ENCODE assay signal across 16 cellular contexts in genomic region chr22:21622624-21623401, GRCh38. TPM values are rescaled to one million over a fixed set of nuclear protein-coding genes. Genes with fewer than 3 reads are reported as not detected.
DNase-seq lines count a peak whose midpoint lies in the region; ATAC-seq and TF ChIP-seq lines count a peak whose summit lies in the region.
"Had no signal": no experiment of that assay in that cellular context is flagged by ENCODE, and none has a peak within 500 bp of the region (broad histone marks: within the 10 kb centered on the region; RNA-seq: fewer than 3 reads in every experiment).

No MANE protein-coding gene starts in this region.

- H3K4me3 ChIP-seq in GM23248 (no peak overlapping the region), OCI-LY7 (ENCODE audit: low read depth, low read length, poor library complexity, severe bottlenecking) (no peak overlapping the region), Karpas-422 (ENCODE audit: low read length) (no peak overlapping the region)
- H3K4me3 ChIP-seq: gastrocnemius medialis, MG63, suprapubic skin had no signal

- in situ Hi-C loops in GM23248 (cut with MboI): no loop called here

- H3K79me2 ChIP-seq in GM23248 (ENCODE audit: insufficient read depth) (peaks cover 96% of the 10 kb centered on the region), OCI-LY7 (ENCODE audit: insufficient read depth, low read depth, low read length) (peaks cover 67% of the 10 kb centered on the region), Karpas-422 (ENCODE audit: low read length) (peaks cover 65% of the 10 kb centered on the region)

- peak overlapping the region; percentile 45; the same call in 1 of the 2 replicates for H3K27ac ChIP-seq in GM23248
- H3K27ac ChIP-seq in OCI-LY7 (ENCODE audit: low read depth, low read length, poor library complexity, severe bottlenecking): peak overlapping the region; percentile 20
- H3K27ac ChIP-seq in Karpas-422 (ENCODE audit: low read length): no peak overlapping the region
- H3K27ac ChIP-seq: suprapubic skin had no signal

- H3K4me1 ChIP-seq in GM23248 (ENCODE audit: insufficient read depth) (peaks cover 5% of the 10 kb centered on the region; the same call in 1 of the 2 replicates), OCI-LY7 (ENCODE audit: insufficient read depth, low read length, poor library complexity, severe bottlenecking) (peaks cover 37% of the 10 kb centered on the region), Karpas-422 (ENCODE audit: low read length) (peaks cover 32% of the 10 kb centered on the region)

- H3K4me1 Mint-ChIP-seq in osteocyte (ENCODE audit: unreplicated experiment): peaks cover 37% of the 10 kb centered on the region

- DNase-seq in GM23248: no peak
- DNase-seq in OCI-LY7 (ENCODE audit: low spot score): no peak
- peak; percentile 37 for DNase-seq in cerebellum (ENCODE audit: low spot score)
- no peak for DNase-seq in osteocyte (ENCODE audit: extremely low spot score, unreplicated experiment)
- DNase-seq in Karpas-422: no peak
- no peak for DNase-seq in kidney glomerular epithelial cell (lab: John Stamatoyannopoulos, UW)
- DNase-seq: activated CD4-positive, alpha-beta T cell treated with anti-CD3 and anti-CD28 coated beads, Interleukin-2, amount 50 U/mL, for 1 hour; CD4-positive, alpha-beta memory T cell; gastrocnemius medialis; NCI-H2081; NCI-H526 treated with DMSO at 0.1 percent for 48 hours had no signal

- no peak overlapping the region for H3K4me3 Mint-ChIP-seq in osteocyte (ENCODE audit: unreplicated experiment)
- H3K4me3 Mint-ChIP-seq: CD4-positive, alpha-beta memory T cell had no signal

- TF ChIP-seq CTCF in OCI-LY7 (conservative IDR thresholded peaks at IDR 0.05; ENCODE audit: low read length) (no peak), osteocyte (IDR thresholded peaks at IDR 0.05) (no peak)

- CTCF ChIA-PET in OCI-LY7 (lab: Charles Lee; ENCODE audit: unreplicated experiment): no interaction called here

- POLR2A ChIA-PET in OCI-LY7 (lab: Charles Lee): no interaction called here

- H4K20me1 ChIP-seq in GM23248 (ENCODE audit: insufficient read depth): peaks cover 7% of the 10 kb centered on the region; the same call in 1 of the 2 replicates
- 0 out of 2 replicates have a peak, but pooled peaks cover 3% of the 10 kb centered on the region for H4K20me1 ChIP-seq in OCI-LY7 (ENCODE audit: insufficient read depth, low read length)
- H4K20me1 ChIP-seq in Karpas-422 (ENCODE audit: insufficient read depth, low read depth, low read length): peaks cover 36% of the 10 kb centered on the region

- BruUV-seq in OCI-LY7 (replicated peaks; lab: Mats Ljungman, UMichigan): no TSS peak

- no peaks in the 10 kb centered on the region for H3K9me3 Mint-ChIP-seq in osteocyte (ENCODE audit: unreplicated experiment)
- H3K9me3 Mint-ChIP-seq: activated T-helper 2 cell treated with anti-CD3 and anti-CD28 coated beads, Interferon-gamma antibody, Interleukin-2, Interleukin-4, amounts not matched to agents 10 μg/mL and 5 μg/mL and 100 μg/mL, durations not matched to agents 14 hours and 24 hours and 36 hours; CD4-positive, alpha-beta memory T cell had no signal

- peak overlapping the region; percentile 66 for H3K27ac Mint-ChIP-seq in osteocyte (ENCODE audit: unreplicated experiment)
- H3K27ac Mint-ChIP-seq: activated T-helper 2 cell treated with anti-CD3 and anti-CD28 coated beads, Interferon-gamma antibody, Interleukin-2, Interleukin-4, amounts not matched to agents 10 μg/mL and 5 μg/mL and 100 μg/mL, durations not matched to agents 14 hours and 24 hours and 36 hours had no signal

- H3K9ac ChIP-seq in GM23248 (no peak overlapping the region), Karpas-422 (ENCODE audit: low read length) (no peak overlapping the region)

- peaks cover 9% of the 10 kb centered on the region for H3K36me3 Mint-ChIP-seq in osteocyte (ENCODE audit: unreplicated experiment)

- intact Hi-C loops in OCI-LY7 (cut with micrococcal nuclease; ENCODE audit: unreplicated experiment): no loop called here

- no peak overlapping the region for H3K4me2 ChIP-seq in GM23248 (ENCODE audit: unreplicated experiment)
- H3K4me2 ChIP-seq in OCI-LY7 (ENCODE audit: low read length): no peak overlapping the region
- no peak overlapping the region for H3K4me2 ChIP-seq in Karpas-422 (ENCODE audit: low read depth, low read length, poor library complexity, severe bottlenecking)

- peaks cover 24% of the 10 kb centered on the region for H3F3A ChIP-seq in GM23248 (ENCODE audit: insufficient read depth)

- no peak for ATAC-seq in HG02623 (IDR thresholded peaks at IDR 0.05; ENCODE audit: unreplicated experiment)
- ATAC-seq: gastrocnemius medialis had no signal

- H3K27me3 Mint-ChIP-seq in osteocyte (ENCODE audit: unreplicated experiment): no peaks in the 10 kb centered on the region
- H3K27me3 Mint-ChIP-seq: CD4-positive, alpha-beta memory T cell had no signal

- H3K9me2 ChIP-seq in GM23248 (ENCODE audit: insufficient read depth) (no peaks in the 10 kb centered on the region), OCI-LY7 (ENCODE audit: insufficient read depth, low read length) (no peaks in the 10 kb centered on the region), Karpas-422 (replicated peaks; ENCODE audit: insufficient read depth, low read length) (no peaks in the 10 kb centered on the region)

- 89 to 91% methylated on average over 26 of the region's 26 CpGs for WGBS in GM23248 (ENCODE audit: low coverage in 1 of 2, low lambda C conversion rate in 2 of 2, missing lambda C conversion rate in 2 of 2), 2 experiments

- no peaks in the 10 kb centered on the region for H3K27me3 ChIP-seq in GM23248 (replicated peaks; ENCODE audit: insufficient read depth)
- no peaks in the 10 kb centered on the region for H3K27me3 ChIP-seq in Karpas-422 (ENCODE audit: low read length)
- H3K27me3 ChIP-seq: gastrocnemius medialis, MG63, suprapubic skin had no signal

- H2AFZ ChIP-seq in GM23248 (no peak overlapping the region), OCI-LY7 (ENCODE audit: low read length) (no peak overlapping the region), Karpas-422 (ENCODE audit: low read length) (no peak overlapping the region)

- H3K9me3 ChIP-seq in GM23248 (ENCODE audit: low read depth): no peaks in the 10 kb centered on the region
- H3K9me3 ChIP-seq in OCI-LY7 (ENCODE audit: low read length): no peaks in the 10 kb centered on the region
- no peaks in the 10 kb centered on the region for H3K9me3 ChIP-seq in Karpas-422 (ENCODE audit: low read length)
- H3K9me3 ChIP-seq: gastrocnemius medialis, MG63, suprapubic skin had no signal

- H3K36me3 ChIP-seq in GM23248 (ENCODE audit: low read depth) (peaks cover 3% of the 10 kb centered on the region; the same call in 1 of the 2 replicates), OCI-LY7 (ENCODE audit: insufficient read depth, low read length) (peaks cover 82% of the 10 kb centered on the region), Karpas-422 (ENCODE audit: insufficient read depth, low read length) (peaks cover 13% of the 10 kb centered on the region)
- H3K36me3 ChIP-seq: gastrocnemius medialis had no signal

RNA-seq across cellular contexts. Expression of gene YDJC, which starts 7.0 kb away (rescaled TPM):
- 27.1 and 31.5 TPM in 2 replicates for total RNA-seq in GM23248 (2014; rRNA removed; shearing (Covaris generic))
- 20.0 and 25.1 TPM in 2 replicates for polyA plus RNA-seq in GM23248 (2016; fragmentation: Nextera tagmentation; extraction: Ambion mirVana)
- total RNA-seq in OCI-LY7 (2014; rRNA removed; shearing (Covaris generic)): 75.6 and 81.1 TPM in 2 replicates
- total RNA-seq in OCI-LY7 (2022) (59.0 and 59.3 TPM in 2 replicates), cerebellum (4.2 TPM), osteocyte (15.7 and 15.9 TPM in 2 replicates)
- 59.1 and 109 TPM in 2 replicates for total RNA-seq in Karpas-422 (2014; rRNA removed; shearing (Covaris generic); ENCODE audit: low replicate concordance)

RNA-seq across cellular contexts. Expression of gene CCDC116, which starts 9.7 kb away (rescaled TPM):
- 0.54 TPM in 1 of 2 replicates, not detected in the other for total RNA-seq in GM23248 (2014; rRNA removed; shearing (Covaris generic))
- 0.10 TPM in 1 of 2 replicates, not detected in the other for polyA plus RNA-seq in GM23248 (2016; fragmentation: Nextera tagmentation; extraction: Ambion mirVana)
- 1.5 and 1.7 TPM in 2 replicates for total RNA-seq in OCI-LY7 (2014; rRNA removed; shearing (Covaris generic))
- total RNA-seq in OCI-LY7 (2022) (3.1 and 3.5 TPM in 2 replicates), cerebellum (0.45 TPM), osteocyte (0.59 and 0.78 TPM in 2 replicates)
- 0.11 and 1.3 TPM in 2 replicates for total RNA-seq in Karpas-422 (2014; rRNA removed; shearing (Covaris generic); ENCODE audit: low replicate concordance)
- total RNA-seq: bronchial epithelial cell had no signal
- polyA plus RNA-seq: CD4-positive, alpha-beta memory T cell had no signal

RNA-seq across cellular contexts. Expression of gene SDF2L1, which starts 19.3 kb away (rescaled TPM):
- 28.8 and 33.9 TPM in 2 replicates for total RNA-seq in GM23248 (2014; rRNA removed; shearing (Covaris generic))
- polyA plus RNA-seq in GM23248 (2016; fragmentation: Nextera tagmentation; extraction: Ambion mirVana): 37.2 and 38.7 TPM in 2 replicates
- total RNA-seq in OCI-LY7 (2014; rRNA removed; shearing (Covaris generic)): 66.8 and 89.1 TPM in 2 replicates
- total RNA-seq in OCI-LY7 (2022) (39.6 and 60.5 TPM in 2 replicates), cerebellum (5.0 TPM), osteocyte (20.7 and 23.2 TPM in 2 replicates)
- total RNA-seq in Karpas-422 (2014; rRNA removed; shearing (Covaris generic); ENCODE audit: low replicate concordance): 19.0 and 72.9 TPM in 2 replicates

RNA-seq across cellular contexts. Expression of gene PPIL2, which starts 43.0 kb away (rescaled TPM):
- total RNA-seq in GM23248 (2014; rRNA removed; shearing (Covaris generic)): 22.3 and 23.7 TPM in 2 replicates
- 26.1 TPM in 2 replicates for polyA plus RNA-seq in GM23248 (2016; fragmentation: Nextera tagmentation; extraction: Ambion mirVana)
- total RNA-seq in OCI-LY7 (2014; rRNA removed; shearing (Covaris generic)): 58.5 and 59.9 TPM in 2 replicates
- total RNA-seq in OCI-LY7 (2022) (86.3 and 92.7 TPM in 2 replicates), cerebellum (32.3 TPM), osteocyte (44.5 and 49.5 TPM in 2 replicates)
- total RNA-seq in Karpas-422 (2014; rRNA removed; shearing (Covaris generic); ENCODE audit: low replicate concordance): 32.8 and 39.6 TPM in 2 replicates

RNA-seq across cellular contexts. Expression of gene UBE2L3, which starts 55.3 kb away (rescaled TPM):
- total RNA-seq in GM23248 (2014; rRNA removed; shearing (Covaris generic)): 41.9 and 57.2 TPM in 2 replicates
- 115 TPM in 2 replicates for polyA plus RNA-seq in GM23248 (2016; fragmentation: Nextera tagmentation; extraction: Ambion mirVana)
- 61.2 and 63.8 TPM in 2 replicates for total RNA-seq in OCI-LY7 (2014; rRNA removed; shearing (Covaris generic))
- total RNA-seq in OCI-LY7 (2022) (67.1 and 67.8 TPM in 2 replicates), cerebellum (29.5 TPM), osteocyte (57.1 and 57.9 TPM in 2 replicates)
- total RNA-seq in Karpas-422 (2014; rRNA removed; shearing (Covaris generic); ENCODE audit: low replicate concordance): 38.7 and 56.1 TPM in 2 replicates
